ENCODE assay signal across 26 cellular contexts in genomic region chr2:9298583-9298982, GRCh38.
"Had no signal": no experiment of that assay in that cellular context is flagged by ENCODE, and none has a peak within 500 bp of the region (broad histone marks: within the 10 kb centered on the region; RNA-seq: fewer than 3 reads in every experiment).

No MANE protein-coding gene starts in this region.

- H3K9me3 ChIP-seq: body of pancreas, esophagus squamous epithelium, heart left ventricle, lower lobe of right lung, mucosa of descending colon, suprapubic skin, tibial nerve, uterus had no signal

- ATAC-seq: activated T-cell treated with anti-CD3 and anti-CD28 coated beads, Interleukin-2, amount 50 U/mL, for 4 hours; body of pancreas; heart left ventricle; lower lobe of right lung; mucosa of descending colon had no signal

- H3K9me3 Mint-ChIP-seq: activated naive CD8-positive, alpha-beta T cell treated with anti-CD3 and anti-CD28 coated beads, Interleukin-2, amount 10 ng/mL, durations not matched to agents 7 days and 5 days; activated T-cell treated with anti-CD3 and anti-CD28 coated beads, Interleukin-2, amount 50 U/mL, for 4 hours; activated T-helper 2 cell treated with anti-CD3 and anti-CD28 coated beads, Interferon-gamma antibody, Interleukin-2, Interleukin-4, amounts not matched to agents 10 μg/mL and 5 μg/mL and 100 μg/mL, durations not matched to agents 14 hours and 24 hours and 36 hours; neural crest cell; stimulated activated naive CD8-positive, alpha-beta T cell treated with anti-CD3 and anti-CD28 coated beads, Interleukin-15, Interleukin-2, amounts not matched to agents 100 ng/mL and 50 ng/mL, for 24 hours had no signal

- H3K27ac ChIP-seq: body of pancreas, lower lobe of right lung, suprapubic skin, uterus had no signal

- H3K27ac Mint-ChIP-seq: activated naive CD8-positive, alpha-beta T cell treated with anti-CD3 and anti-CD28 coated beads, Interleukin-2, amount 10 ng/mL, durations not matched to agents 7 days and 5 days; activated T-helper 2 cell treated with anti-CD3 and anti-CD28 coated beads, Interferon-gamma antibody, Interleukin-2, Interleukin-4, amounts not matched to agents 10 μg/mL and 5 μg/mL and 100 μg/mL, durations not matched to agents 14 hours and 24 hours and 36 hours; naive B cell; stimulated activated naive CD8-positive, alpha-beta T cell treated with anti-CD3 and anti-CD28 coated beads, Interleukin-15, Interleukin-2, amounts not matched to agents 100 ng/mL and 50 ng/mL, for 24 hours had no signal

- DNase-seq: activated CD4-positive, alpha-beta T cell treated with anti-CD3 and anti-CD28 coated beads, Interleukin-2, amount 50 U/mL, for 4 hours; activated CD8-positive, alpha-beta memory T cell treated with anti-CD3 and anti-CD28 coated beads for 24 hours; activated CD8-positive, alpha-beta memory T cell treated with anti-CD3 and anti-CD28 coated beads, Interleukin-2, amount 50 U/mL, for 4 hours; activated naive CD4-positive, alpha-beta T cell treated with Interleukin-2 at 50 U/mL for 16 hours; activated naive CD8-positive, alpha-beta T cell treated with anti-CD3 and anti-CD28 coated beads, Interleukin-2, amount 10 ng/mL, durations not matched to agents 7 days and 5 days; activated T-cell treated with anti-CD3 and anti-CD28 coated beads, Interleukin-2, amount 50 U/mL, for 4 hours; amniotic stem cell; body of pancreas; dermis blood vessel endothelial cell; effector memory CD4-positive, alpha-beta T cell; esophagus squamous epithelium; heart left ventricle; lower lobe of right lung; mesendoderm; mucosa of descending colon; naive B cell; stimulated activated CD4-positive, alpha-beta T cell treated with anti-CD3 and anti-CD28 coated beads, Interleukin-1b, Interleukin-23, amount 100 ng/mL, for 48 hours; T-helper 9 cell; uterus had no signal

- H3K27me3 ChIP-seq: body of pancreas, esophagus squamous epithelium, heart left ventricle, suprapubic skin, tibial nerve, uterus had no signal

- H3K36me3 Mint-ChIP-seq: activated naive CD8-positive, alpha-beta T cell treated with anti-CD3 and anti-CD28 coated beads, Interleukin-2, amount 10 ng/mL, durations not matched to agents 7 days and 5 days; naive B cell had no signal

- H3K4me3 ChIP-seq: body of pancreas, esophagus squamous epithelium, heart left ventricle, lower lobe of right lung, mucosa of descending colon, suprapubic skin, tibial nerve, uterus had no signal

- H3K4me1 Mint-ChIP-seq: activated naive CD8-positive, alpha-beta T cell treated with anti-CD3 and anti-CD28 coated beads, Interleukin-2, amount 10 ng/mL, durations not matched to agents 7 days and 5 days; naive B cell had no signal

- H3K36me3 ChIP-seq: esophagus squamous epithelium, lower lobe of right lung, suprapubic skin, tibial nerve, uterus had no signal

- H3K27me3 Mint-ChIP-seq: naive B cell; stimulated activated naive CD8-positive, alpha-beta T cell treated with anti-CD3 and anti-CD28 coated beads, Interleukin-15, Interleukin-2, amounts not matched to agents 100 ng/mL and 50 ng/mL, for 24 hours had no signal

- H3K4me3 Mint-ChIP-seq: activated naive CD8-positive, alpha-beta T cell treated with anti-CD3 and anti-CD28 coated beads, Interleukin-2, amount 10 ng/mL, durations not matched to agents 7 days and 5 days; activated T-cell treated with anti-CD3 and anti-CD28 coated beads, Interleukin-2, amount 50 U/mL, for 4 hours; naive B cell; neural crest cell; stimulated activated naive CD8-positive, alpha-beta T cell treated with anti-CD3 and anti-CD28 coated beads, Interleukin-15, Interleukin-2, amounts not matched to agents 100 ng/mL and 50 ng/mL, for 24 hours had no signal

- H3K4me1 ChIP-seq: uterus had no signal

- FAIRE-seq: endothelial cell of umbilical vein, keratinocyte had no signal
